16 cellular contexts compared by ENCODE assay signal in genomic region chr10:129934196-129934925, GRCh38. TPM values are rescaled to one million over a fixed set of nuclear protein-coding genes. Genes with fewer than 3 reads are reported as not detected.
DNase-seq lines count a peak whose midpoint lies in the region; ATAC-seq and TF ChIP-seq lines count a peak whose summit lies in the region.
"Had no signal": no experiment of that assay in that cellular context is flagged by ENCODE, and none has a peak within 500 bp of the region (broad histone marks: within the 10 kb centered on the region; RNA-seq: fewer than 3 reads in every experiment).

No MANE protein-coding gene starts in this region.

- H3K27me3 Mint-ChIP-seq in activated naive CD4-positive, alpha-beta T cell treated with anti-CD3 and anti-CD28 coated beads for 36 hours (ENCODE audit: low read depth): peaks cover 3% of the 10 kb centered on the region

- no peak overlapping the region for H3K4me3 ChIP-seq in osteoblast (ENCODE audit: insufficient read depth, low read length)

- H4K20me1 ChIP-seq in osteoblast (ENCODE audit: insufficient read depth, low read length): peaks cover 68% of the 10 kb centered on the region

- H3K27ac ChIP-seq in osteoblast (ENCODE audit: low read depth, low read length): no peak overlapping the region
- H3K27ac ChIP-seq: C4-2B had no signal

- no peaks in the 10 kb centered on the region for H3K9me3 ChIP-seq in osteoblast (ENCODE audit: low read depth, low read length)
- H3K9me3 ChIP-seq: BE2C, Caco-2 had no signal

- H3K27ac Mint-ChIP-seq in stimulated activated effector memory CD8-positive, alpha-beta T cell treated with anti-CD3 and anti-CD28 coated beads, Interleukin-12 subunit alpha, Interleukin-12 subunit beta, amount 100 ng/mL, for 72 hours: peak overlapping the region; percentile 29
- H3K27ac Mint-ChIP-seq in activated naive CD4-positive, alpha-beta T cell treated with anti-CD3 and anti-CD28 coated beads for 36 hours: no peak overlapping the region
- H3K27ac Mint-ChIP-seq: CD8-positive, alpha-beta T cell; H9 had no signal

- H3K36me3 ChIP-seq in osteoblast (ENCODE audit: insufficient read depth, low read length): peaks cover 9% of the 10 kb centered on the region
- H3K36me3 ChIP-seq: BE2C had no signal

- no peaks in the 10 kb centered on the region for H3K4me1 Mint-ChIP-seq in stimulated activated effector memory CD8-positive, alpha-beta T cell treated with anti-CD3 and anti-CD28 coated beads, Interleukin-12 subunit alpha, Interleukin-12 subunit beta, amount 100 ng/mL, for 72 hours
- no peaks in the 10 kb centered on the region for H3K4me1 Mint-ChIP-seq in activated naive CD4-positive, alpha-beta T cell treated with anti-CD3 and anti-CD28 coated beads for 36 hours (ENCODE audit: low read depth)

- ATAC-seq in left cardiac atrium: no peak
- no peak for ATAC-seq in stimulated activated effector memory CD8-positive, alpha-beta T cell treated with anti-CD3 and anti-CD28 coated beads, Interleukin-12 subunit alpha, Interleukin-12 subunit beta, amount 100 ng/mL, for 72 hours
- ATAC-seq: CD8-positive, alpha-beta T cell had no signal

- no peak for TF ChIP-seq CTCF in osteoblast (IDR thresholded peaks at IDR 0.05; ENCODE audit: extremely low read depth, low read depth, low read length)

- H2AFZ ChIP-seq in osteoblast (ENCODE audit: low read length): no peak overlapping the region

- DNase-seq in cardiac septum (ENCODE audit: low spot score) (peak; percentile 65), left cardiac atrium (no peak), cerebellar cortex (ENCODE audit: low spot score) (peak; percentile 4), osteoblast (ENCODE audit: insufficient read length, low spot score, missing footprints) (peak; percentile 30)
- DNase-seq in stimulated activated effector memory CD8-positive, alpha-beta T cell treated with anti-CD3 and anti-CD28 coated beads, Interleukin-12 subunit alpha, Interleukin-12 subunit beta, amount 100 ng/mL, for 72 hours (ENCODE audit: low spot score in 2 of 2): no peak
- no peak for DNase-seq in activated naive CD4-positive, alpha-beta T cell treated with anti-CD3 and anti-CD28 coated beads for 36 hours
- no peak for DNase-seq in activated CD8-positive, alpha-beta memory T cell treated with anti-CD3 and anti-CD28 coated beads, Interleukin-2, amount 50 U/mL, for 48 hours
- DNase-seq: BE2C; CD8-positive, alpha-beta T cell; DND-41; GF-D8; GOT3; H9 had no signal

- H3K36me3 Mint-ChIP-seq in stimulated activated effector memory CD8-positive, alpha-beta T cell treated with anti-CD3 and anti-CD28 coated beads, Interleukin-12 subunit alpha, Interleukin-12 subunit beta, amount 100 ng/mL, for 72 hours: no peaks in the 10 kb centered on the region
- no peaks in the 10 kb centered on the region for H3K36me3 Mint-ChIP-seq in activated naive CD4-positive, alpha-beta T cell treated with anti-CD3 and anti-CD28 coated beads for 36 hours (ENCODE audit: low read depth)
- H3K36me3 Mint-ChIP-seq: CD8-positive, alpha-beta T cell had no signal

- H3K4me1 ChIP-seq in osteoblast (ENCODE audit: insufficient read depth, low read length): peaks cover 4% of the 10 kb centered on the region
- H3K4me1 ChIP-seq: Caco-2 had no signal

- no peaks in the 10 kb centered on the region for H3K27me3 ChIP-seq in osteoblast (ENCODE audit: insufficient read depth, low read length)
- H3K27me3 ChIP-seq: BE2C had no signal

- no peak overlapping the region for H3K4me2 ChIP-seq in osteoblast (ENCODE audit: insufficient read depth, low read length)

- H3K4me3 Mint-ChIP-seq in stimulated activated effector memory CD8-positive, alpha-beta T cell treated with anti-CD3 and anti-CD28 coated beads, Interleukin-12 subunit alpha, Interleukin-12 subunit beta, amount 100 ng/mL, for 72 hours: no peak overlapping the region
- no peak overlapping the region for H3K4me3 Mint-ChIP-seq in activated naive CD4-positive, alpha-beta T cell treated with anti-CD3 and anti-CD28 coated beads for 36 hours
- H3K4me3 Mint-ChIP-seq: CD8-positive, alpha-beta T cell; H9 had no signal

- CTCF ChIA-PET in activated naive CD4-positive, alpha-beta T cell treated with anti-CD3 and anti-CD28 coated beads for 36 hours (lab: Charles Lee): no interaction called here

- peaks cover 92% of the 10 kb centered on the region for H3K79me2 ChIP-seq in osteoblast (ENCODE audit: insufficient read depth, low read length)

- intact Hi-C loops in cardiac septum (cut with DNase I) (no loop called here), left cardiac atrium (cut with DNase I) (no loop called here)
- intact Hi-C loops in activated naive CD4-positive, alpha-beta T cell treated with anti-CD3 and anti-CD28 coated beads for 36 hours (cut with micrococcal nuclease): no loop called here

- H3K9me3 Mint-ChIP-seq in stimulated activated effector memory CD8-positive, alpha-beta T cell treated with anti-CD3 and anti-CD28 coated beads, Interleukin-12 subunit alpha, Interleukin-12 subunit beta, amount 100 ng/mL, for 72 hours: no peaks in the 10 kb centered on the region
- no peaks in the 10 kb centered on the region for H3K9me3 Mint-ChIP-seq in activated naive CD4-positive, alpha-beta T cell treated with anti-CD3 and anti-CD28 coated beads for 36 hours
- H3K9me3 Mint-ChIP-seq: CD8-positive, alpha-beta T cell; H9 had no signal

RNA-seq across cellular contexts. Expression of gene EBF3, which starts 29.7 kb away (rescaled TPM):
- total RNA-seq in cardiac septum: 5.8 TPM
- 10 to 100 TPM in 1 of 2 donors, 1 to 10 TPM in 1; 6.0 to 10.1 TPM for total RNA-seq in left cardiac atrium
- total RNA-seq in osteoblast: 31.8 and 35.4 TPM in 2 replicates
- total RNA-seq in activated naive CD4-positive, alpha-beta T cell treated with anti-CD3 and anti-CD28 coated beads for 36 hours: not detected
- total RNA-seq: CD8-positive, alpha-beta T cell; HT1080 had no signal

Comparison
In these comparisons a context has a peak if more than half of its experiments do, and no peak if none do; other contexts are left out.
1. DNase-seq: peak in cardiac septum (single experiment), cerebellar cortex (single experiment) and osteoblast (single experiment); none in left cardiac atrium (single experiment), stimulated activated effector memory CD8-positive, alpha-beta T cell treated with anti-CD3 and anti-CD28 coated beads, Interleukin-12 subunit alpha, Interleukin-12 subunit beta, amount 100 ng/mL, for 72 hours (0 of 2), activated naive CD4-positive, alpha-beta T cell treated with anti-CD3 and anti-CD28 coated beads for 36 hours (single experiment) and activated CD8-positive, alpha-beta memory T cell treated with anti-CD3 and anti-CD28 coated beads, Interleukin-2, amount 50 U/mL, for 48 hours (single experiment).